In genomic region chr15:44848859-44849258, GRCh38 we compare ENCODE assay signal across 8 cellular contexts.
DNase-seq lines count a peak whose midpoint lies in the region; ATAC-seq and TF ChIP-seq lines count a peak whose summit lies in the region.
"Not testable (repeated sequence)": the region's sequence is repeated elsewhere in the genome, so short reads cannot be mapped to it uniquely, and the experiment has no call there.

No MANE protein-coding gene starts in this region.

- not testable (repeated sequence) for H3K9me2 ChIP-seq in Loucy (replicated peaks; ENCODE audit: low read depth, low read length)

- peak; percentile 11 for DNase-seq in DMS53 (lab: John Stamatoyannopoulos, UW)
- peak; percentile 6 for DNase-seq in NCI-H2107 treated with DMSO at 0.1 percent for 48 hours (lab: John Stamatoyannopoulos, UW; ENCODE audit: unreplicated experiment)
- DNase-seq in OCI-M1 (lab: John Stamatoyannopoulos, UW) = peak; percentile 21
- not testable (repeated sequence) for DNase-seq in WERI-Rb-1, left ventricle myocardium superior
- peak; percentile 40 for DNase-seq in dermis blood vessel endothelial cell
- DNase-seq in midbrain (lab: John Stamatoyannopoulos, UW) = peak; percentile 0

- not testable (repeated sequence) for H3K4me3 ChIP-seq in Loucy (ENCODE audit: low read length, poor library complexity, severe bottlenecking); WERI-Rb-1 (ENCODE audit: low read depth, low read length)

- not testable (repeated sequence) for H3K27me3 ChIP-seq in Loucy (ENCODE audit: insufficient read depth, low read length, poor library complexity, severe bottlenecking); WERI-Rb-1 (ENCODE audit: insufficient read depth, low read depth, severe bottlenecking)

- H3K4me1 ChIP-seq in Loucy (ENCODE audit: insufficient read depth, low read length, poor library complexity, severe bottlenecking) = not testable (repeated sequence)

- H3K79me2 ChIP-seq in Loucy (ENCODE audit: insufficient read depth, low read length) = not testable (repeated sequence)

- H3K9me3 ChIP-seq in Loucy (ENCODE audit: insufficient read depth, low read depth, low read length); WERI-Rb-1 (ENCODE audit: severe bottlenecking): not testable (repeated sequence)

- not testable (repeated sequence) for H3K36me3 ChIP-seq in Loucy (ENCODE audit: insufficient read depth, low read length); WERI-Rb-1

- intact Hi-C loops in left ventricle myocardium superior (cut with micrococcal nuclease) = not testable (repeated sequence)

- not testable (repeated sequence) for H3K9ac ChIP-seq in Loucy (ENCODE audit: low read depth, low read length, poor library complexity, severe bottlenecking)

- peak; percentile 28 for ATAC-seq in left ventricle myocardium superior

- H3K4me2 ChIP-seq in Loucy (ENCODE audit: low read depth, low read length, poor library complexity, severe bottlenecking) = not testable (repeated sequence)

- H3F3A ChIP-seq in Loucy (ENCODE audit: low read depth) = not testable (repeated sequence)

- not testable (repeated sequence) for H2AFZ ChIP-seq in Loucy (ENCODE audit: low read length)

- H4K20me1 ChIP-seq in Loucy (ENCODE audit: insufficient read depth, low read length, poor library complexity, severe bottlenecking) = not testable (repeated sequence)

- not testable (repeated sequence) for H3K27ac ChIP-seq in WERI-Rb-1

- TF ChIP-seq CTCF in Loucy (conservative IDR thresholded peaks at IDR 0.05; ENCODE audit: low read length) (peak; percentile 20; the same call in 1 of the 2 replicates), WERI-Rb-1 (IDR thresholded peaks at IDR 0.05; ENCODE audit: low read depth, low read length) (0 out of 2 replicates have a peak, but pooled peaks have one; percentile 14)
